In the genomic region with DNA sequence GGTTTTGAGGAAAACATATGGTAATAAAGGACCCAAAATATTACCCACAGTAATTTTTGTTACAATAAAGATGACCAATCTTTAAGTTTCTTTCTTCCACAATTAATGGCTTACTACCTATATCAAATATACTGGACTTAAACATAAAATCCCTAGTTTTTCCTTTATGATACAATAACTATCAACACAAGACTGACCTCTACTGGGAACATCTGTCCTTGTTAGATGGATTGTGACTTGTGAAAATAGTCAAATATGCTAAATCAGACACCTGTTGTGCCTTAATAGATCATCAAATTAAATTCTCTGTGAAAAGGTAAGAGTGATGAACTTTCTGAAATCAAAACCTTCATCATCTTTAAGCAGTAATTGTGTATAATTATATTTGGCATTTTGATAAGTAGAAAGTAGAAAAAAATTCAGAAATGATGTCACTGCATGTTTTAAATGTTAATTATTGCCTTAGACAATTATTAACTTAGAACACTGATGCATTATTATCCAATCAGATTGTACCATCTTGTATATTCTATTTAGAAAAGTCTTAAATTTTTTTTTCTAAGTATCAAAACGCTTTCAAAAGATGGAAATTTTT, we compare ENCODE assay signal across 9 cellular contexts.
DNase-seq lines count a peak whose midpoint lies in the region; ATAC-seq, FAIRE-seq and TF ChIP-seq lines count a peak whose summit lies in the region.
"Had no signal": no experiment of that assay in that cellular context is flagged by ENCODE, and none has a peak within 500 bp of the region (broad histone marks: within the 10 kb centered on the region; RNA-seq: fewer than 3 reads in every experiment).

No MANE protein-coding gene starts in this region.

- no peaks in the 10 kb centered on the region for H3K36me3 Mint-ChIP-seq in natural killer cell

- peak; percentile 78 for FAIRE-seq in pancreas (lab: Jason Lieb, UNC)

- no peaks in the 10 kb centered on the region for H3K36me3 ChIP-seq in pancreas

- 74 to 81% methylated on average over 1 of the region's 1 CpG for WGBS in pancreas, 2 donors

- peak; percentile 35 for TF ChIP-seq CTCF in GM12865 (IDR thresholded peaks at IDR 0.05; ENCODE audit: insufficient read depth, low read depth, low read length, missing control alignments)
- TF ChIP-seq CTCF in LNCAP (IDR thresholded peaks at IDR 0.05): peak; percentile 71
- TF ChIP-seq CTCF in coronary artery (IDR thresholded peaks at IDR 0.05): peak; percentile 25
- TF ChIP-seq CTCF in pancreas (IDR thresholded peaks at IDR 0.05): no peak
- no peak for TF ChIP-seq CTCF in natural killer cell (IDR thresholded peaks at IDR 0.05)

- no peaks in the 10 kb centered on the region for H3K4me1 ChIP-seq in pancreas

- H3K4me1 Mint-ChIP-seq in natural killer cell: no peaks in the 10 kb centered on the region

- H3K27ac ChIP-seq in coronary artery (no peak overlapping the region), pancreas (no peak overlapping the region)

- H3K4me3 ChIP-seq in GM12865 (ENCODE audit: low read depth, low read length) (no peak overlapping the region), coronary artery (no peak overlapping the region), pancreas (no peak overlapping the region)

- peak in 1 of 4 donors; percentile 32 for ATAC-seq in pancreas
- ATAC-seq in natural killer cell: no peak

- no peaks in the 10 kb centered on the region for H3K9me3 Mint-ChIP-seq in natural killer cell

- no peaks in the 10 kb centered on the region for H3K9me3 ChIP-seq in pancreas

- DNase-seq in GM12865 (ENCODE audit: low read depth) (peak; percentile 44), coronary artery (ENCODE audit: low spot score) (no peak), pancreas (no peak), natural killer cell (no peak), NCI-H82 treated with DMSO at 0.1 percent for 48 hours (lab: John Stamatoyannopoulos, UW; ENCODE audit: unreplicated experiment) (no peak)
- DNase-seq in stimulated activated CD4-positive, alpha-beta T cell treated with anti-CD3 and anti-CD28 coated beads, Interleukin-4, amount 100 ng/mL, for 24 hours: no peak
- DNase-seq in activated CD4-positive, alpha-beta T cell treated with anti-CD3 and anti-CD28 coated beads for 48 hours: no peak
- DNase-seq: stimulated activated CD4-positive, alpha-beta T cell treated with anti-CD3 and anti-CD28 coated beads, Interleukin-4, amount 100 ng/mL, for 4 hours had no signal

- intact Hi-C loops in pancreas (cut with DNase I) (no loop called here), natural killer cell (cut with micrococcal nuclease) (no loop called here)

- H3K27ac Mint-ChIP-seq in natural killer cell: no peak overlapping the region

- H3K27me3 ChIP-seq in pancreas: no peaks in the 10 kb centered on the region

- H3K4me3 Mint-ChIP-seq in natural killer cell: no peak overlapping the region

- H3K27me3 Mint-ChIP-seq in natural killer cell (ENCODE audit: low read depth in 2 of 2): no peaks in the 10 kb centered on the region

Comparison
In these comparisons a context has a peak if more than half of its experiments do, and no peak if none do; other contexts are left out.
1. CTCF ChIP-seq: peak in GM12865 (single experiment), LNCAP (single experiment) and coronary artery (single experiment); none in pancreas (0 of 4) and natural killer cell (single experiment).